Comparison of ENCODE assay signal across 8 cellular contexts in the genomic region with DNA sequence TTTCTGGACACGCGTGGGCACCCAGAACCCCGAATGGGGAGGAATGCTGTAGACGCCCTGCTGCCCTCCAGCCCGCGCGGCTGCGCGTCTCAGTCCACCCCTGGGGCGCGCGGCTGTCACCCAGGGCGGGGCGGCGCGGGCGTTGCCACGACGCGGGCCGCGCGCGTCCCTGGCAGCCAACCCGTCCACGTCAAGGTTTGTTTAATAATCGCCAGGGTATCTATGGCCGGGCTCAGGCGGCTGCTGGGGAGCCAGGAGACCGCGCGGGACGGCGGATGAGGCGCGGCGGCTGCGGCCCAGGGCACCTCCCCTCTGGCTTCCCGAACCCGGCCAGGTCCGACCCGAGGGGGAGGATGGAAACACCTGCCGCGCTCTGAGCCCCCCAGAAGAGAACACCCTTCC. TPM values are rescaled to one million over a fixed set of nuclear protein-coding genes. Genes with fewer than 3 reads are reported as not detected.
DNase-seq lines count a peak whose midpoint lies in the region; ATAC-seq, FAIRE-seq and TF ChIP-seq lines count a peak whose summit lies in the region.

A gene with protein sequence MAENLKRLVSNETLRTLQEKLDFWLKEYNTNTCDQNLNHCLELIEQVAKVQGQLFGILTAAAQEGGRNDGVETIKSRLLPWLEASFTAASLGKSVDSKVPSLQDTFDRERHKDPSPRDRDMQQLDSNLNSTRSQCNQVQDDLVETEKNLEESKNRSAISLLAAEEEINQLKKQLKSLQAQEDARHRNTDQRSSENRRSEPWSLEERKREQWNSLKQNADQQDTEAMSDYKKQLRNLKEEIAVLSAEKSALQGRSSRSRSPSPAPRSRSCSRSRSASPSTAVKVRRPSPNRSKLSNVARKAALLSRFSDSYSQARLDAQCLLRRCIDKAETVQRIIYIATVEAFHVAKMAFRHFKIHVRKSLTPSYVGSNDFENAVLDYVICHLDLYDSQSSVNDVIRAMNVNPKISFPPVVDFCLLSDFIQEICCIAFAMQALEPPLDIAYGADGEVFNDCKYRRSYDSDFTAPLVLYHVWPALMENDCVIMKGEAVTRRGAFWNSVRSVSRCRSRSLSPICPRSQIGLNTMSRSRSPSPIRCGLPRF (plus strand): TSS at position 92 of the 402 bp plus-strand sequence. CDS start 401 bp downstream, outside the sequence.

- no peaks in the 10 kb centered on the region for H3K9me3 Mint-ChIP-seq in dendritic cell treated with granulocyte-macrophage colony-stimulating factor and Interleukin-4, amounts not matched to agents 40 ng/mL and 50 ng/mL, for 4 days

- H3K4me1 Mint-ChIP-seq in dendritic cell treated with granulocyte-macrophage colony-stimulating factor and Interleukin-4, amounts not matched to agents 40 ng/mL and 50 ng/mL, for 4 days (ENCODE audit: low read depth) = peaks cover 29% of the 10 kb centered on the region

- H3K4me1 ChIP-seq in right lobe of liver (peaks cover 0 to 4% (median 0%) of the 10 kb centered on the region in 4 donors), tibial nerve (peaks cover 0 to 16% (median 0%) of the 10 kb centered on the region in 4 donors), OCI-LY7 (ENCODE audit: insufficient read depth, low read length, poor library complexity, severe bottlenecking) (no peaks in the 10 kb centered on the region)

- TF ChIP-seq EP300 in tibial nerve (IDR thresholded peaks at IDR 0.05) = no peak

- H3K4me2 ChIP-seq in OCI-LY7 (ENCODE audit: low read length) = no peak within 1 kb of the TSS

- intact Hi-C loops in dendritic cell treated with granulocyte-macrophage colony-stimulating factor and Interleukin-4, amounts not matched to agents 40 ng/mL and 50 ng/mL, for 4 days (cut with micrococcal nuclease) = no loop called here
- intact Hi-C loops in right lobe of liver (cut with DNase I) = no loop called here
- intact Hi-C loops in OCI-LY7 (cut with micrococcal nuclease; ENCODE audit: unreplicated experiment) = no loop called here

- no peaks in the 10 kb centered on the region for H3K36me3 ChIP-seq in right lobe of liver
- H3K36me3 ChIP-seq in tibial nerve = no peaks in the 10 kb centered on the region
- H3K36me3 ChIP-seq in OCI-LY7 (ENCODE audit: insufficient read depth, low read length) = no peaks in the 10 kb centered on the region

- H3K27ac Mint-ChIP-seq in dendritic cell treated with granulocyte-macrophage colony-stimulating factor and Interleukin-4, amounts not matched to agents 40 ng/mL and 50 ng/mL, for 4 days = peak within 1 kb of the TSS; percentile 51

- POLR2A ChIA-PET in OCI-LY7 (lab: Charles Lee) = interaction anchor here (0.6 kb wide), 1 partner anchor 36 kb away, joined by 3 read pairs; no protein-coding TSS in a partner anchor

- peak within 1 kb of the TSS; percentile 37 for H3K4me3 ChIP-seq in HL-60 (replicated peaks; ENCODE audit: insufficient read depth, low read length)
- H3K4me3 ChIP-seq in right lobe of liver = peak within 1 kb of the TSS; percentile 45 to 65 (median 59)
- peak within 1 kb of the TSS; percentile 15 to 58 (median 41) for H3K4me3 ChIP-seq in tibial nerve
- no peak within 1 kb of the TSS for H3K4me3 ChIP-seq in OCI-LY7 (ENCODE audit: low read depth, low read length, poor library complexity, severe bottlenecking)

- FAIRE-seq in GM19239 (lab: Jason Lieb, UNC) = no peak

- TF ChIP-seq CTCF in HL-60 (IDR thresholded peaks at IDR 0.05; ENCODE audit: insufficient read depth, low read length) (no peak), right lobe of liver (IDR thresholded peaks at IDR 0.05) (no peak), tibial nerve (IDR thresholded peaks at IDR 0.05) (no peak), OCI-LY7 (conservative IDR thresholded peaks at IDR 0.05; ENCODE audit: low read length) (no peak)

- H3K27me3 Mint-ChIP-seq in dendritic cell treated with granulocyte-macrophage colony-stimulating factor and Interleukin-4, amounts not matched to agents 40 ng/mL and 50 ng/mL, for 4 days = peaks cover 72% of the 10 kb centered on the region

- H3K9me2 ChIP-seq in OCI-LY7 (ENCODE audit: insufficient read depth, low read length) = no peaks in the 10 kb centered on the region

- WGBS in right lobe of liver (ENCODE audit: insufficient coverage, low coverage, low lambda C conversion rate, missing lambda C conversion rate) = 7% methylated on average over 3 of the region's 44 CpGs
- WGBS in tibial nerve, 2 donors = 2 to 6% methylated on average over 20 to 44 of the region's 44 CpGs

- TF ChIP-seq POLR2A in right lobe of liver (IDR thresholded peaks at IDR 0.05) (no peak), tibial nerve (IDR thresholded peaks at IDR 0.05) (no peak)

- no peaks in the 10 kb centered on the region for H3K79me2 ChIP-seq in OCI-LY7 (ENCODE audit: insufficient read depth, low read depth, low read length)

- no peaks in the 10 kb centered on the region for H4K20me1 ChIP-seq in OCI-LY7 (ENCODE audit: insufficient read depth, low read length)

- no peak within 1 kb of the TSS for H2AFZ ChIP-seq in OCI-LY7 (ENCODE audit: low read length)

- in situ Hi-C loops in Caki2 (cut with HindIII; ENCODE audit: low pct_unique_long_range_greater_than_20kb, low sequenced_read_pairs) = no loop called here

- ATAC-seq in GM19455 (IDR thresholded peaks at IDR 0.05; ENCODE audit: unreplicated experiment) (peak; percentile 50), right lobe of liver (peak; percentile 65 to 81 (median 76))

- CTCF ChIA-PET in OCI-LY7 (lab: Charles Lee; ENCODE audit: unreplicated experiment) = no interaction called here

- no TSS peak for BruUV-seq in OCI-LY7 (replicated peaks; lab: Mats Ljungman, UMichigan)

- H3K27ac ChIP-seq in HL-60 (replicated peaks) (no peak within 1 kb of the TSS), right lobe of liver (peak within 1 kb of the TSS; percentile 47 to 54 (median 49)), tibial nerve (peak within 1 kb of the TSS in 1 of 4 donors; percentile 48), OCI-LY7 (ENCODE audit: low read depth, low read length, poor library complexity, severe bottlenecking) (no peak within 1 kb of the TSS)

- H3K9me3 ChIP-seq in right lobe of liver (no peaks in the 10 kb centered on the region), tibial nerve (peaks cover 0 to 8% (median 0%) of the 10 kb centered on the region in 4 donors), OCI-LY7 (ENCODE audit: low read length) (no peaks in the 10 kb centered on the region)

- H3K36me3 Mint-ChIP-seq in dendritic cell treated with granulocyte-macrophage colony-stimulating factor and Interleukin-4, amounts not matched to agents 40 ng/mL and 50 ng/mL, for 4 days (ENCODE audit: low read depth) = no peaks in the 10 kb centered on the region

- H3K4me3 Mint-ChIP-seq in dendritic cell treated with granulocyte-macrophage colony-stimulating factor and Interleukin-4, amounts not matched to agents 40 ng/mL and 50 ng/mL, for 4 days = peak within 1 kb of the TSS; percentile 84

- peaks cover 33% of the 10 kb centered on the region for H3K27me3 ChIP-seq in HL-60 (ENCODE audit: insufficient read depth, poor library complexity, severe bottlenecking)
- H3K27me3 ChIP-seq in right lobe of liver = no peaks in the 10 kb centered on the region
- H3K27me3 ChIP-seq in tibial nerve = peaks cover 0 to 53% of the 10 kb centered on the region in 2 donors

- peak; percentile 40 for DNase-seq in Caki2 (ENCODE audit: low read depth)
- no peak for DNase-seq in HL-60 (ENCODE audit: low read depth in 1 of 2, low spot score in 1 of 2)
- peak; percentile 48 to 53 (median 50) for DNase-seq in right lobe of liver
- no peak for DNase-seq in tibial nerve (ENCODE audit: low spot score in 2 of 2)
- no peak for DNase-seq in OCI-LY7 (ENCODE audit: low spot score)
- no peak for DNase-seq in GM19239 (ENCODE audit: insufficient read length, low spot score)

RNA-seq across cellular contexts. Expression of the gene that starts here (rescaled TPM):
- 4.3 and 5.2 TPM in 2 replicates for total RNA-seq in Caki2 (2014; rRNA removed; shearing (Covaris generic); ENCODE audit: low replicate concordance)
- total RNA-seq in right lobe of liver (1 to 10 TPM; 1.6 to 2.9 (median 2.3) TPM), tibial nerve (1 to 10 TPM in 3 of 4 donors, under 1 TPM in 1; 0.30 to 6.3 (median 4.3) TPM), OCI-LY7 (2022) (not detected in 2 replicates)
- total RNA-seq in OCI-LY7 (2014; rRNA removed; shearing (Covaris generic)) = not detected in 2 replicates

Comparison
In these comparisons a context has a peak if more than half of its experiments do, and no peak if none do; other contexts are left out.
1. DNase-seq: peak in Caki2 (single experiment) and right lobe of liver (3 of 3); none in HL-60 (0 of 2), tibial nerve (0 of 2), OCI-LY7 (single experiment) and GM19239 (single experiment).
2. H3K27ac ChIP-seq: peak in right lobe of liver (3 of 3); none in HL-60 (single experiment) and OCI-LY7 (single experiment).